ENCODE assay signal across 32 cellular contexts in genomic region chr18:45631077-45631476, GRCh38. TPM values are rescaled to one million over a fixed set of nuclear protein-coding genes. Genes with fewer than 3 reads are reported as not detected.
"Had no signal": no experiment of that assay in that cellular context is flagged by ENCODE, and none has a peak within 500 bp of the region (broad histone marks: within the 10 kb centered on the region; RNA-seq: fewer than 3 reads in every experiment).

No MANE protein-coding gene starts in this region.

- H3K4me3 ChIP-seq: colonic mucosa, gastroesophageal sphincter, heart left ventricle, hepatocyte, lower lobe of right lung had no signal

- H3K27me3 ChIP-seq: colonic mucosa, foreskin keratinocyte, gastroesophageal sphincter, hepatocyte had no signal

- H3K36me3 Mint-ChIP-seq: immature natural killer cell had no signal

- DNase-seq: colonic mucosa; cortex of kidney; effector CD8-positive, alpha-beta T cell; effector memory CD8-positive, alpha-beta T cell; endodermal cell; erythroblast; foreskin keratinocyte; heart left ventricle; immature natural killer cell; islet precursor cell; kidney; kidney glomerular epithelial cell; left colon; left ventricle myocardium superior; lower lobe of right lung; mesendoderm; midbrain had no signal

- H3K4me1 ChIP-seq: colonic mucosa, lower lobe of right lung had no signal

- FAIRE-seq: endometrium, frontal cortex, kidney had no signal

- H3K9me3 ChIP-seq: colonic mucosa, gastroesophageal sphincter, heart left ventricle, lower lobe of right lung had no signal

- H3K4me1 Mint-ChIP-seq: immature natural killer cell had no signal

- H3K4me3 Mint-ChIP-seq: dendritic cell treated with granulocyte-macrophage colony-stimulating factor and Interleukin-4, amounts not matched to agents 40 ng/mL and 50 ng/mL, for 4 days; effector memory CD8-positive, alpha-beta T cell; endodermal cell; immature natural killer cell had no signal

- H3K27me3 Mint-ChIP-seq: dendritic cell treated with granulocyte-macrophage colony-stimulating factor and Interleukin-4, amounts not matched to agents 40 ng/mL and 50 ng/mL, for 4 days had no signal

- H3K36me3 ChIP-seq: colonic mucosa, gastroesophageal sphincter, heart left ventricle, lower lobe of right lung had no signal

- H3K4me2 ChIP-seq: hepatocyte had no signal

- H2AFZ ChIP-seq: hepatocyte had no signal

- ATAC-seq: effector memory CD8-positive, alpha-beta T cell; esophagus mucosa; foreskin keratinocyte; gastroesophageal sphincter; left colon; left lobe of liver; left ventricle myocardium superior had no signal

- H3K9me3 Mint-ChIP-seq: dendritic cell treated with granulocyte-macrophage colony-stimulating factor and Interleukin-4, amounts not matched to agents 40 ng/mL and 50 ng/mL, for 4 days; effector memory CD8-positive, alpha-beta T cell; endodermal cell; immature natural killer cell had no signal

- H3K27ac Mint-ChIP-seq: dendritic cell treated with granulocyte-macrophage colony-stimulating factor and Interleukin-4, amounts not matched to agents 40 ng/mL and 50 ng/mL, for 4 days; effector memory CD8-positive, alpha-beta T cell; endodermal cell had no signal

- H3K27ac ChIP-seq: colonic mucosa, epithelial cell of prostate, foreskin keratinocyte, gastroesophageal sphincter, heart left ventricle, hepatocyte, lower lobe of right lung had no signal

RNA-seq across cellular contexts. Expression of gene SLC14A2, which starts 15.8 kb away (rescaled TPM):
- total RNA-seq: chondrocyte, colonic mucosa, dermis microvascular lymphatic vessel endothelial cell, esophagus mucosa, fibroblast of villous mesenchyme, foreskin keratinocyte, frontal cortex, left lobe of liver, left ventricle myocardium superior, lower leg skin, lower lobe of right lung, lung microvascular endothelial cell, mononuclear cell, mucosa of gallbladder had no signal
- polyA plus RNA-seq: foreskin keratinocyte had no signal
